22 cellular contexts compared by ENCODE assay signal in the genomic region with DNA sequence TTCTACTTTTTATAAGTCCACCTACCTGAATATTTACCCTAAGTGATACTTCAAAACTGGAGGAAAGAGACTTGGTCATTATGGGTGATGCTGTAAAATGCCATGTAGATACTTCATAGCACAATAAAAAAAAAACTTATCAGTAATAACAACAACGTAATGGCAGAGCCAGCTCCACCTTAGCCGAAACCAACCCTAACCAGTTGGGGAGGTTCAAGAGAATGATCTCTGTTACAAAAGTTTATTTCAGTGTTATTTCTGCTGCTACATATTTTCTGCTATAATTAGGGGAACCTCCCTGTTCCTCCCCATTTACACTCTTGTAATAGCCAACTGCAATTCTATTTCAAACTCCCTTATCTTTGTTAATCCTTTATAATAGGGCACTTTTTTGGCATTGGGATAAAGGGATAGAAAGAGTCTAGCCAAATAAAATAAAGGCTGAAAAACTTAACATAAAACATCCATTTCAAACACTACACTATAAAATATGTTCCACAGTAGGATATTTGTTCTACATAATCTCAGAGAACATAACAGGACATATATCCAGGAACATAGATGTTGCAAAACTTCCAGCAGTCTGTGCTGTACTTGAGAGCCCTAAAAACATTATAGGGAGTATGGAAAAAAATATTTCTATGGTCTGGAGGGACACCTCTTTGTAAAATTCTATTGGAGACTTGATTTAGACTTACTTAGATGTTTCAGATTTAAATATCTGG.
"Had no signal": no experiment of that assay in that cellular context is flagged by ENCODE, and none has a peak within 500 bp of the region (broad histone marks: within the 10 kb centered on the region; RNA-seq: fewer than 3 reads in every experiment).

No MANE protein-coding gene starts in this region.

- H3K9me3 ChIP-seq: SJSA1 had no signal

- H3K4me1 ChIP-seq: SJSA1 had no signal

- H3K27ac ChIP-seq: SJSA1, SK-N-MC had no signal

- H3K36me3 ChIP-seq: SJSA1 had no signal

- DNase-seq: KBM-7, MV-4-11, NCI-H1048, NCI-H1105, NCI-H1417, NCI-H146, NCI-H1694 treated with DMSO at 0.1 percent for 48 hours, NCI-H1930, NCI-H2081, NCI-H2107, NCI-H226, NCI-H446, NCI-H510A, NCI-H524 treated with DMSO at 0.1 percent for 48 hours, NCI-H69, NCI-H774, Right ventricle myocardium superior, RPMI8226, SIG-M5 had no signal

- H3K27me3 ChIP-seq: SJSA1 had no signal

- FAIRE-seq: RCC 7860 had no signal

- H3K4me3 ChIP-seq: SJSA1, SK-N-MC had no signal
